In genomic region chr6:49912193-49912592, GRCh38 we compare ENCODE assay signal across 2 cellular contexts.
TF ChIP-seq lines count a peak whose summit lies in the region.

No MANE protein-coding gene starts in this region.

TF ChIP-seq in GM23338, 12 proteins besides CTCF, POLR2A, EP300 and RAD21:
- TF ChIP-seq STAT1 (IDR thresholded peaks at IDR 0.05; ENCODE audit: unreplicated experiment) (no peak), NANOG (IDR thresholded peaks at IDR 0.05; ENCODE audit: borderline replicate concordance) (peak; percentile 87)

TF ChIP-seq in H1, 55 proteins besides CTCF, POLR2A, EP300 and RAD21:
- TF ChIP-seq CHD7 (IDR thresholded peaks at IDR 0.05; ENCODE audit: insufficient replicate concordance, low read length), result peak; percentile 28
- no peak for TF ChIP-seq NRF1 (IDR thresholded peaks at IDR 0.05; ENCODE audit: low read depth, low read length)
